15 cellular contexts compared by ENCODE assay signal in the genomic region with DNA sequence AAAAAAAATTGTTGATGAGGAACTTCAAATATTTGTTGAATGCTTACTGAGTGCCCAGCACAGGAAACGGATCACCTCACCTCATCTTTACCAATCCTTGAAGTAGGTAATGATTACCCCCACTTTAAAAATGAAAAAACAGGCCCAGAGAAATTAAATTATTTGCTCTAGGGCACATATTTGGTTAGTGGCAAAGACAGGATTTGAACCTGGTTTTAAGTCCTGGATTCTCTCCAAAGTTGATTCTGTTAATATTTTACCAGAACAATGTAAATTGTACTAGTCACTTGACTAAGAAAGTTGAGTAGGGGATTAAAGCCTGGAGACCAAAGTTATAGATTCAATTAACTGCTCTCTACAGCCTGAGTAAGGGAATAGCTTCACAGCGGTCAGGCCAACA.
DNase-seq lines count a peak whose midpoint lies in the region; ATAC-seq and TF ChIP-seq lines count a peak whose summit lies in the region.
"Had no signal": no experiment of that assay in that cellular context is flagged by ENCODE, and none has a peak within 500 bp of the region (broad histone marks: within the 10 kb centered on the region; RNA-seq: fewer than 3 reads in every experiment).

No MANE protein-coding gene starts in this region.

- H3K9me3 ChIP-seq in DND-41 (ENCODE audit: insufficient read depth, low read length, severe bottlenecking): no peaks in the 10 kb centered on the region
- no peaks in the 10 kb centered on the region for H3K9me3 ChIP-seq in naive thymus-derived CD4-positive, alpha-beta T cell (ENCODE audit: control insufficient read depth in 2 of 3, low read length in 3 of 3)
- H3K9me3 ChIP-seq: gastroesophageal sphincter had no signal

- H3K27ac ChIP-seq in DND-41 (ENCODE audit: low read length): no peak overlapping the region
- no peak overlapping the region for H3K27ac ChIP-seq in naive thymus-derived CD4-positive, alpha-beta T cell (ENCODE audit: low read depth, low read length)
- H3K27ac ChIP-seq in dorsolateral prefrontal cortex: no peak overlapping the region
- H3K27ac ChIP-seq: gastroesophageal sphincter had no signal

- H2AFZ ChIP-seq in DND-41 (ENCODE audit: low read depth, low read length): no peak overlapping the region

- CTCF ChIA-PET in naive thymus-derived CD4-positive, alpha-beta T cell (lab: Charles Lee): interaction anchor here (0.8 to 4.5 kb wide), 2 partner anchors 13 to 534 kb away, joined by 3 to 24 read pairs; no protein-coding TSS in a partner anchor

- intact Hi-C loops in naive thymus-derived CD4-positive, alpha-beta T cell (cut with micrococcal nuclease): loop anchor here (1.0 to 2.0 kb wide), 2 partner anchors 13 to 533 kb away; no protein-coding TSS in a partner anchor
- intact Hi-C loops in dorsolateral prefrontal cortex (cut with DNase I): loop anchor here in 1 of 2 donors (5.0 to 10.0 kb wide), 2 partner anchors 474 to 531 kb away; no protein-coding TSS in a partner anchor

- H3K27me3 ChIP-seq in DND-41 (ENCODE audit: insufficient read depth, low read length, poor library complexity): no peaks in the 10 kb centered on the region
- no peaks in the 10 kb centered on the region for H3K27me3 ChIP-seq in naive thymus-derived CD4-positive, alpha-beta T cell (ENCODE audit: control insufficient read depth in 2 of 2, insufficient read depth in 2 of 2, low read length in 2 of 2)
- peaks cover 0 to 8% (median 0%) of the 10 kb centered on the region in 45 donors for H3K27me3 ChIP-seq in dorsolateral prefrontal cortex
- H3K27me3 ChIP-seq: gastroesophageal sphincter had no signal

- no peaks in the 10 kb centered on the region for H3K36me3 ChIP-seq in DND-41 (ENCODE audit: insufficient read depth, low read length)
- no peaks in the 10 kb centered on the region for H3K36me3 ChIP-seq in naive thymus-derived CD4-positive, alpha-beta T cell (ENCODE audit: control insufficient read depth in 2 of 3, insufficient read depth in 3 of 3, low read length in 3 of 3)
- H3K36me3 ChIP-seq: gastroesophageal sphincter had no signal

- peaks cover 3% of the 10 kb centered on the region; the same call in 1 of the 2 replicates for H3K4me1 ChIP-seq in DND-41 (ENCODE audit: insufficient read depth, low read length)
- peaks cover 0 to 4% of the 10 kb centered on the region in 2 donors for H3K4me1 ChIP-seq in naive thymus-derived CD4-positive, alpha-beta T cell (ENCODE audit: control insufficient read depth in 2 of 2, insufficient read depth in 2 of 2, low read length in 2 of 2)

- H3K4me3 Mint-ChIP-seq in activated naive CD8-positive, alpha-beta T cell: peak overlapping the region; percentile 77
- H3K4me3 Mint-ChIP-seq in naive thymus-derived CD4-positive, alpha-beta T cell: peak overlapping the region in 8 of 10 donors; percentile 69 to 95 (median 85)

- H3K9ac ChIP-seq in DND-41 (ENCODE audit: low read depth, low read length): no peak overlapping the region

- no peaks in the 10 kb centered on the region for H3K79me2 ChIP-seq in DND-41 (ENCODE audit: insufficient read depth, low read length)

- peak overlapping the region; percentile 58 for H3K27ac Mint-ChIP-seq in activated naive CD8-positive, alpha-beta T cell
- H3K27ac Mint-ChIP-seq in naive thymus-derived CD4-positive, alpha-beta T cell: peak overlapping the region; percentile 44 to 92 (median 89)

- ATAC-seq in DND-41 (ENCODE audit: insufficient read depth, low read depth) (no peak), GM21825 (IDR thresholded peaks at IDR 0.05; ENCODE audit: unreplicated experiment) (peak; percentile 3), GM19455 (IDR thresholded peaks at IDR 0.05; ENCODE audit: unreplicated experiment) (no peak)
- no peak for ATAC-seq in naive thymus-derived CD4-positive, alpha-beta T cell
- ATAC-seq: gastroesophageal sphincter, Panc1 had no signal

- H3K4me2 ChIP-seq in DND-41 (ENCODE audit: insufficient read depth, low read length): peak overlapping the region; percentile 56; the same call in 1 of the 2 replicates
- H3K4me2 ChIP-seq: smooth muscle cell had no signal

- no peak overlapping the region for H3K4me3 ChIP-seq in DND-41 (ENCODE audit: low read depth in 1 of 2, low read length in 2 of 2)
- H3K4me3 ChIP-seq in naive thymus-derived CD4-positive, alpha-beta T cell (ENCODE audit: low read length): peak overlapping the region; percentile 15
- no peak overlapping the region for H3K4me3 ChIP-seq in dorsolateral prefrontal cortex
- H3K4me3 ChIP-seq: gastroesophageal sphincter, smooth muscle cell had no signal

- POLR2A ChIA-PET in naive thymus-derived CD4-positive, alpha-beta T cell (lab: Charles Lee): no interaction called here

- H3K36me3 Mint-ChIP-seq in activated naive CD8-positive, alpha-beta T cell: no peaks in the 10 kb centered on the region
- no peaks in the 10 kb centered on the region for H3K36me3 Mint-ChIP-seq in naive thymus-derived CD4-positive, alpha-beta T cell

- no peaks in the 10 kb centered on the region for H3K9me3 Mint-ChIP-seq in activated naive CD8-positive, alpha-beta T cell (ENCODE audit: low read depth)
- H3K9me3 Mint-ChIP-seq in naive thymus-derived CD4-positive, alpha-beta T cell: peaks cover 0 to 3% (median 0%) of the 10 kb centered on the region in 11 donors

- peaks cover 20% of the 10 kb centered on the region for H3K4me1 Mint-ChIP-seq in activated naive CD8-positive, alpha-beta T cell (ENCODE audit: low read depth)
- H3K4me1 Mint-ChIP-seq in naive thymus-derived CD4-positive, alpha-beta T cell: peaks cover 5 to 27% (median 11%) of the 10 kb centered on the region in 7 donors

- TF ChIP-seq CTCF in DND-41 (IDR thresholded peaks at IDR 0.05; ENCODE audit: borderline replicate concordance, extremely low read depth, low read length, poor library complexity, severe bottlenecking) (no peak), dorsolateral prefrontal cortex (IDR thresholded peaks at IDR 0.05 in 54 of 56, conservative IDR thresholded peaks at IDR 0.05 in 2 of 56; ENCODE audit: low read depth in 1 of 56, partially characterized antibody in 56 of 56) (no peak)

- no peaks in the 10 kb centered on the region for H4K20me1 ChIP-seq in DND-41 (ENCODE audit: insufficient read depth, low read length)

- no peaks in the 10 kb centered on the region for H3K27me3 Mint-ChIP-seq in activated naive CD8-positive, alpha-beta T cell
- H3K27me3 Mint-ChIP-seq in naive thymus-derived CD4-positive, alpha-beta T cell: peaks cover 4 to 18% (median 12%) of the 10 kb centered on the region in 5 donors

- DNase-seq in DND-41 (no peak), NCI-H146 (lab: John Stamatoyannopoulos, UW) (no peak), dorsolateral prefrontal cortex (no peak), NCI-H524 treated with DMSO at 0.1 percent for 48 hours (lab: John Stamatoyannopoulos, UW) (no peak)
- DNase-seq in naive thymus-derived CD4-positive, alpha-beta T cell: no peak
- DNase-seq: COR-L47, GOT3, T1000, trophoblast cell had no signal
